Comparison of ENCODE assay signal across 23 cellular contexts in genomic region chr11:107438148-107438547, GRCh38. TPM values are rescaled to one million over a fixed set of nuclear protein-coding genes. Genes with fewer than 3 reads are reported as not detected.
DNase-seq lines count a peak whose midpoint lies in the region; ATAC-seq, FAIRE-seq and TF ChIP-seq lines count a peak whose summit lies in the region.
"Had no signal": no experiment of that assay in that cellular context is flagged by ENCODE, and none has a peak within 500 bp of the region (broad histone marks: within the 10 kb centered on the region; RNA-seq: fewer than 3 reads in every experiment).

No MANE protein-coding gene starts in this region.

- no peaks in the 10 kb centered on the region for H4K20me1 ChIP-seq in OCI-LY7 (ENCODE audit: insufficient read depth, low read length)
- no peaks in the 10 kb centered on the region for H4K20me1 ChIP-seq in K562 (replicated peaks; ENCODE audit: control insufficient read depth, insufficient read depth, low read length)
- no peaks in the 10 kb centered on the region for H4K20me1 ChIP-seq in neural cell (ENCODE audit: insufficient read depth)

- H2AFZ ChIP-seq in OCI-LY7 (ENCODE audit: low read length): no peak overlapping the region
- H2AFZ ChIP-seq in K562 (ENCODE audit: low read depth, low read length): no peak overlapping the region
- no peak overlapping the region for H2AFZ ChIP-seq in neural cell (ENCODE audit: low read depth, low read length)
- H2AFZ ChIP-seq: GM23338 had no signal

- TF ChIP-seq EP300 in K562 (IDR thresholded peaks at IDR 0.05; ENCODE audit: low read length): no peak
- TF ChIP-seq EP300 in neural cell (conservative IDR thresholded peaks at IDR 0.05; ENCODE audit: poor library complexity, severe bottlenecking): no peak

- H3K27me3 ChIP-seq in K562 (ENCODE audit: control insufficient read depth in 2 of 2, insufficient read depth in 2 of 2, low read length in 2 of 2) (no peaks in the 10 kb centered on the region), neural cell (ENCODE audit: insufficient read depth, low read depth, low read length) (no peaks in the 10 kb centered on the region), Caco-2 (replicated peaks; ENCODE audit: control insufficient read depth, insufficient read depth, low read length) (no peaks in the 10 kb centered on the region)
- H3K27me3 ChIP-seq: SJSA1 had no signal

- WGBS in K562 (ENCODE audit: insufficient coverage, low coverage, missing lambda C conversion rate): 100% methylated on average over 1 of the region's 1 CpG

- in situ Hi-C loops in K562 (cut with MboI): no loop called here

- BruUV-seq in OCI-LY7 (replicated peaks; lab: Mats Ljungman, UMichigan) (no TSS peak), K562 (replicated peaks; lab: Mats Ljungman, UMichigan) (no TSS peak), Caco-2 (replicated peaks; lab: Mats Ljungman, UMichigan) (no TSS peak)

- no peaks in the 10 kb centered on the region for H3K9me3 Mint-ChIP-seq in Caco-2 (ENCODE audit: unreplicated experiment)
- H3K9me3 Mint-ChIP-seq in natural killer cell treated with Interleukin-12 subunit alpha and Interleukin-12 subunit beta and Interleukin-15 and Interleukin-18, amount 100 ng/mL, for 72 hours: no peaks in the 10 kb centered on the region
- H3K9me3 Mint-ChIP-seq in immature natural killer cell: no peaks in the 10 kb centered on the region
- H3K9me3 Mint-ChIP-seq: CD4-positive, alpha-beta T cell; GM23338; IgD-negative memory B cell; T-helper 1 cell treated with Interleukin-12 subunit alpha and Interleukin-12 subunit beta and Interleukin-4 antibody, amounts not matched to agents 30 μg/mL and 1 μg/mL, for 36 hours had no signal

- peaks cover 68% of the 10 kb centered on the region for H3K36me3 ChIP-seq in OCI-LY7 (ENCODE audit: insufficient read depth, low read length)
- peaks cover 35% of the 10 kb centered on the region for H3K36me3 ChIP-seq in K562 (ENCODE audit: control insufficient read depth, insufficient read depth, low read length)
- no peaks in the 10 kb centered on the region for H3K36me3 ChIP-seq in neural cell (ENCODE audit: insufficient read depth, low read length)
- H3K36me3 ChIP-seq in Caco-2 (ENCODE audit: control insufficient read depth, insufficient read depth, low read length): peaks cover 5% of the 10 kb centered on the region; the same call in 1 of the 2 replicates
- H3K36me3 ChIP-seq: SJSA1 had no signal

- no peak for TF ChIP-seq RAD21 in K562 (CRISPR knock-in tag; conservative IDR thresholded peaks at IDR 0.05 in 1 of 2, IDR thresholded peaks at IDR 0.05 in 1 of 2)
- TF ChIP-seq RAD21 in neural cell (conservative IDR thresholded peaks at IDR 0.05): peak; percentile 32

- ATAC-seq in K562: no peak
- ATAC-seq in natural killer cell treated with Interleukin-12 subunit alpha and Interleukin-12 subunit beta and Interleukin-15 and Interleukin-18, amount 100 ng/mL, for 72 hours: no peak
- ATAC-seq: GM23338, Right ventricle myocardium inferior had no signal

- H3K27ac ChIP-seq in C4-2B (no peak overlapping the region), OCI-LY7 (ENCODE audit: low read depth, low read length, poor library complexity, severe bottlenecking) (no peak overlapping the region), K562 (ENCODE audit: extremely low read depth, low read depth, low read length) (no peak overlapping the region), neural cell (ENCODE audit: low read length) (no peak overlapping the region)
- H3K27ac ChIP-seq: SJSA1 had no signal

- H3K4me1 ChIP-seq in OCI-LY7 (ENCODE audit: insufficient read depth, low read length, poor library complexity, severe bottlenecking) (no peaks in the 10 kb centered on the region), K562 (replicated peaks in 1 of 2; ENCODE audit: control insufficient read depth in 2 of 2, insufficient read depth in 2 of 2, low read length in 2 of 2) (no peaks in the 10 kb centered on the region), Caco-2 (no peaks in the 10 kb centered on the region)
- H3K4me1 ChIP-seq: HAP-1, SJSA1 had no signal

- H3F3A ChIP-seq in neural cell (ENCODE audit: insufficient read depth, low read length, poor library complexity, severe bottlenecking): no peaks in the 10 kb centered on the region

- POLR2A ChIA-PET in OCI-LY7 (lab: Charles Lee) (no interaction called here), K562 (lab: Yijun Ruan, JAX) (no interaction called here), Caco-2 (lab: Charles Lee) (no interaction called here)

- no peak for TF ChIP-seq POLR2A in K562 (conservative IDR thresholded peaks at IDR 0.05)

- H3K9ac ChIP-seq in K562 (ENCODE audit: insufficient read depth in 1 of 2, low read depth in 2 of 2, low read length in 2 of 2): no peak overlapping the region
- no peak overlapping the region for H3K9ac ChIP-seq in neural cell (ENCODE audit: low read length)

- H3K79me2 ChIP-seq in OCI-LY7 (ENCODE audit: insufficient read depth, low read depth, low read length) (no peaks in the 10 kb centered on the region), K562 (ENCODE audit: control insufficient read depth, insufficient read depth, low read length) (no peaks in the 10 kb centered on the region), neural cell (replicated peaks; ENCODE audit: insufficient read depth, low read length) (no peaks in the 10 kb centered on the region)

- intact Hi-C loops in OCI-LY7 (cut with micrococcal nuclease; ENCODE audit: unreplicated experiment): no loop called here
- intact Hi-C loops in K562 (cut with micrococcal nuclease): no loop called here
- intact Hi-C loops in Caco-2 (cut with micrococcal nuclease; ENCODE audit: unreplicated experiment): no loop called here

- H3K36me3 Mint-ChIP-seq in Caco-2 (ENCODE audit: insufficient read depth, unreplicated experiment) (peaks cover 14% of the 10 kb centered on the region), immature natural killer cell (peaks cover 10 to 43% (median 17%) of the 10 kb centered on the region in 3 donors)
- H3K36me3 Mint-ChIP-seq in natural killer cell treated with Interleukin-12 subunit alpha and Interleukin-12 subunit beta and Interleukin-15 and Interleukin-18, amount 100 ng/mL, for 72 hours: peaks cover 14% of the 10 kb centered on the region

- no peak overlapping the region for H3K27ac Mint-ChIP-seq in Caco-2 (ENCODE audit: unreplicated experiment)
- no peak overlapping the region for H3K27ac Mint-ChIP-seq in natural killer cell treated with Interleukin-12 subunit alpha and Interleukin-12 subunit beta and Interleukin-15 and Interleukin-18, amount 100 ng/mL, for 72 hours
- no peak overlapping the region for H3K27ac Mint-ChIP-seq in immature natural killer cell
- H3K27ac Mint-ChIP-seq: CD4-positive, alpha-beta T cell; GM23338; IgD-negative memory B cell; T-helper 1 cell treated with Interleukin-12 subunit alpha and Interleukin-12 subunit beta and Interleukin-4 antibody, amounts not matched to agents 30 μg/mL and 1 μg/mL, for 36 hours had no signal

- H3K4me1 Mint-ChIP-seq in Caco-2 (ENCODE audit: low read depth, unreplicated experiment) (no peaks in the 10 kb centered on the region), immature natural killer cell (no peaks in the 10 kb centered on the region)
- no peaks in the 10 kb centered on the region for H3K4me1 Mint-ChIP-seq in natural killer cell treated with Interleukin-12 subunit alpha and Interleukin-12 subunit beta and Interleukin-15 and Interleukin-18, amount 100 ng/mL, for 72 hours (ENCODE audit: low read depth in 2 of 2)
- H3K4me1 Mint-ChIP-seq: GM23338 had no signal

- H3K9me3 ChIP-seq in OCI-LY7 (ENCODE audit: low read length): no peaks in the 10 kb centered on the region
- no peaks in the 10 kb centered on the region for H3K9me3 ChIP-seq in K562 (replicated peaks; ENCODE audit: control insufficient read depth, insufficient read depth, low read depth, low read length)
- no peaks in the 10 kb centered on the region for H3K9me3 ChIP-seq in neural cell (ENCODE audit: low read length)
- no peaks in the 10 kb centered on the region for H3K9me3 ChIP-seq in Caco-2
- H3K9me3 ChIP-seq: HAP-1, SJSA1 had no signal

- CTCF ChIA-PET in OCI-LY7 (lab: Charles Lee; ENCODE audit: unreplicated experiment) (no interaction called here), K562 (lab: Yijun Ruan, JAX; ENCODE audit: low intra/inter-chr PET ratio) (no interaction called here), Caco-2 (lab: Charles Lee) (no interaction called here)

- H3K4me3 Mint-ChIP-seq in Caco-2 (ENCODE audit: unreplicated experiment) (no peak overlapping the region), immature natural killer cell (no peak overlapping the region)
- H3K4me3 Mint-ChIP-seq in natural killer cell treated with Interleukin-12 subunit alpha and Interleukin-12 subunit beta and Interleukin-15 and Interleukin-18, amount 100 ng/mL, for 72 hours: no peak overlapping the region
- H3K4me3 Mint-ChIP-seq: CD4-positive, alpha-beta T cell; GM23338; IgD-negative memory B cell; T-helper 1 cell treated with Interleukin-12 subunit alpha and Interleukin-12 subunit beta and Interleukin-4 antibody, amounts not matched to agents 30 μg/mL and 1 μg/mL, for 36 hours had no signal

- H3K27me3 Mint-ChIP-seq in Caco-2 (ENCODE audit: insufficient read depth, unreplicated experiment) (no peaks in the 10 kb centered on the region), immature natural killer cell (ENCODE audit: low read depth in 3 of 3) (no peaks in the 10 kb centered on the region)
- H3K27me3 Mint-ChIP-seq in natural killer cell treated with Interleukin-12 subunit alpha and Interleukin-12 subunit beta and Interleukin-15 and Interleukin-18, amount 100 ng/mL, for 72 hours: no peaks in the 10 kb centered on the region
- H3K27me3 Mint-ChIP-seq: CD4-positive, alpha-beta T cell; IgD-negative memory B cell had no signal

- H3K9me1 ChIP-seq in K562 (ENCODE audit: control insufficient read depth, insufficient read depth, low read length): no peaks in the 10 kb centered on the region

- H3K9me2 ChIP-seq in OCI-LY7 (ENCODE audit: insufficient read depth, low read length): no peaks in the 10 kb centered on the region
- H3K9me2 ChIP-seq in neural cell (ENCODE audit: insufficient read depth, low read length): no peaks in the 10 kb centered on the region

- H3K4me2 ChIP-seq in OCI-LY7 (ENCODE audit: low read length) (no peak overlapping the region), K562 (ENCODE audit: insufficient read depth, low read length) (no peak overlapping the region), neural cell (ENCODE audit: low read length) (no peak overlapping the region)
- H3K4me2 ChIP-seq: GM23338 had no signal

- TF ChIP-seq CTCF in C4-2B (conservative IDR thresholded peaks at IDR 0.05): peak; percentile 26
- 0 out of 2 replicates have a peak, but pooled peaks have one; percentile 16 for TF ChIP-seq CTCF in OCI-LY7 (conservative IDR thresholded peaks at IDR 0.05; ENCODE audit: low read length)
- TF ChIP-seq CTCF in K562 (IDR thresholded peaks at IDR 0.05 in 2 of 3, conservative IDR thresholded peaks at IDR 0.05 in 1 of 3; ENCODE audit: insufficient read depth in 2 of 3, low read depth in 1 of 3, low read length in 3 of 3): no peak
- TF ChIP-seq CTCF in neural cell (IDR thresholded peaks at IDR 0.05; ENCODE audit: poor library complexity, severe bottlenecking): no peak
- no peak for TF ChIP-seq CTCF in Caco-2 (IDR thresholded peaks at IDR 0.05; ENCODE audit: insufficient read depth in 1 of 2, low read depth in 1 of 2, low read length in 1 of 2, severe bottlenecking in 1 of 2, unreplicated experiment in 1 of 2)

- no peak for FAIRE-seq in K562 (lab: Jason Lieb, UNC)
- FAIRE-seq: RCC 7860 had no signal

- DNase-seq in OCI-LY7 (ENCODE audit: low spot score) (no peak), K562 (ENCODE audit: extremely low read depth in 1 of 4, low spot score in 3 of 4) (no peak), Caco-2 (no peak), immature natural killer cell (no peak)
- DNase-seq in natural killer cell treated with Interleukin-12 subunit alpha and Interleukin-12 subunit beta and Interleukin-15 and Interleukin-18, amount 100 ng/mL, for 72 hours (ENCODE audit: low spot score): no peak
- DNase-seq: CD4-positive, alpha-beta T cell; COR-L47; DND-41; NCI-H1092; NCI-H1436 treated with DMSO at 0.1 percent for 48 hours; NCI-H1930; NCI-H226; NCI-H510A treated with DMSO at 0.1 percent for 48 hours; NCI-H748 treated with DMSO at 0.1 percent for 48 hours had no signal

- no peak overlapping the region for H3K4me3 ChIP-seq in OCI-LY7 (ENCODE audit: low read depth, low read length, poor library complexity, severe bottlenecking)
- no peak overlapping the region for H3K4me3 ChIP-seq in K562
- H3K4me3 ChIP-seq in neural cell (ENCODE audit: low read length): no peak overlapping the region
- no peak overlapping the region for H3K4me3 ChIP-seq in Caco-2 (ENCODE audit: low read depth, low read length)
- H3K4me3 ChIP-seq: GM23338, HAP-1, SJSA1 had no signal

RNA-seq across cellular contexts. Expression of gene CWF19L2, which starts 19.5 kb away (rescaled TPM):
- total RNA-seq in OCI-LY7 (2014; rRNA removed; shearing (Covaris generic)): 13.4 and 20.6 TPM in 2 replicates
- 19.6 and 21.4 TPM in 2 replicates for total RNA-seq in OCI-LY7 (2022)
- 8.4 and 33.8 TPM in 2 replicates for total RNA-seq in K562 (2011; cell fraction: chromatin; rRNA removed; ENCODE audit: low replicate concordance)
- 2.2 and 6.7 TPM in 2 replicates for total RNA-seq in K562 (2011; cell fraction: nucleolus; rRNA removed)
- total RNA-seq in K562 (2011; cell fraction: nucleoplasm; rRNA removed): 9.5 and 16.4 TPM in 2 replicates
- total RNA-seq in K562 (2014; rRNA removed): 9.7 and 11.2 TPM in 2 replicates
- total RNA-seq in K562 (2014; rRNA removed; fragmentation: Illumina TruSeq; extraction: Trizol): 22.4 and 26.0 TPM in 2 replicates
- total RNA-seq in K562 (2015; rRNA removed; fragmentation: Illumina TruSeq; extraction: Trizol): 19.9 and 23.3 TPM in 2 replicates
- total RNA-seq in K562 (2021): 9.3 and 10.2 TPM in 2 replicates
- 6.3 and 9.7 TPM in 2 replicates for polyA plus RNA-seq in K562 (2011; rRNA removed)
- polyA plus RNA-seq in K562 (2011; cell fraction: cytosol; rRNA removed): 0.97 and 2.1 TPM in 2 replicates
- 3.4 and 5.0 TPM in 2 replicates for polyA plus RNA-seq in K562 (2011; cell fraction: nucleus; rRNA removed)
- polyA plus RNA-seq in K562 (2012): 6.5 and 8.0 TPM in 2 replicates
- 9.8 and 12.0 TPM in 2 replicates for polyA plus RNA-seq in K562 (2014; fragmentation: Illumina TruSeq; extraction: Trizol)
- 1 to 10 TPM; 4.7 to 7.0 TPM for polyA plus RNA-seq in K562 (2014; fragmentation: Nextera tagmentation; extraction: Ambion mirVana)
- 6.5 and 7.8 TPM in 2 replicates for polyA plus RNA-seq in K562 (2014; rRNA removed)
- polyA minus RNA-seq in K562 (2011; rRNA and poly(A)+ RNA removed): 20.1 and 26.3 TPM in 2 replicates
- polyA minus RNA-seq in K562 (2011; cell fraction: cytosol; rRNA and poly(A)+ RNA removed): 4.6 and 5.5 TPM in 2 replicates
- polyA minus RNA-seq in K562 (2011; cell fraction: nucleus; rRNA and poly(A)+ RNA removed): 18.6 and 30.3 TPM in 2 replicates
- 4.3 and 4.9 TPM in 2 replicates for polyA plus RNA-seq in neural cell
- 27.9 and 30.2 TPM in 2 replicates for polyA minus RNA-seq in neural cell
- 22.9 and 24.1 TPM in 2 replicates for total RNA-seq in Caco-2 (2022)
- total RNA-seq in natural killer cell treated with Interleukin-12 subunit alpha and Interleukin-12 subunit beta and Interleukin-15 and Interleukin-18, amount 100 ng/mL, for 72 hours: 10 to 100 TPM; 16.5 to 26.2 TPM
- 1 to 10 TPM; 1.4 to 8.8 (median 5.3) TPM for polyA plus RNA-seq in immature natural killer cell

Comparison
In these comparisons a context has a peak if more than half of its experiments do, and no peak if none do; other contexts are left out.
1. CTCF ChIP-seq: peak in C4-2B (single experiment) and OCI-LY7 (single experiment); none in K562 (0 of 3), neural cell (single experiment) and Caco-2 (0 of 2).